ENCODE assay signal across 1 cellular context in the genomic region with DNA sequence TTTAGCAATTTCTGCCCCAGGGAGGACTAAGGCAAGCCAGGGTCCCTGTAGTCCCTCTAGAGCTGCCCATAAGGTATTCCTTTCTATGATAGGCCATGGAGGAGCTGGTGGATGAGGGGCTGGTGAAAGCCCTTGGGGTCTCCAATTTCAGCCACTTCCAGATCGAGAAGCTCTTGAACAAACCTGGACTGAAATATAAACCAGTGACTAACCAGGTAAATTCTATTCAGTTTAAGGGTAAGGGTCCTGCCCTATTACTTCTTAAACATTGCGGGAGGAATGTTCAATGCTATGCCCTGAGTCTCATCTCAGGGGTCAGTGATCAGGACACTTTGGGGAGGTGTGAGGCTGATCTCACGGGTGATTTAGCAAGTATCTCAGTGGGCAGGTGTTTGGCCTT. TPM values are rescaled to one million over a fixed set of nuclear protein-coding genes. Genes with fewer than 3 reads are reported as not detected.
"Had no signal": no experiment of that assay in that cellular context is flagged by ENCODE, and none has a peak within 500 bp of the region (broad histone marks: within the 10 kb centered on the region; RNA-seq: fewer than 3 reads in every experiment).

No MANE protein-coding gene starts in this region.

RNA-seq across cellular contexts. Expression of a gene that starts 12.4 kb away (rescaled TPM):
- total RNA-seq: MCF 10A had no signal
